In the genomic region with DNA sequence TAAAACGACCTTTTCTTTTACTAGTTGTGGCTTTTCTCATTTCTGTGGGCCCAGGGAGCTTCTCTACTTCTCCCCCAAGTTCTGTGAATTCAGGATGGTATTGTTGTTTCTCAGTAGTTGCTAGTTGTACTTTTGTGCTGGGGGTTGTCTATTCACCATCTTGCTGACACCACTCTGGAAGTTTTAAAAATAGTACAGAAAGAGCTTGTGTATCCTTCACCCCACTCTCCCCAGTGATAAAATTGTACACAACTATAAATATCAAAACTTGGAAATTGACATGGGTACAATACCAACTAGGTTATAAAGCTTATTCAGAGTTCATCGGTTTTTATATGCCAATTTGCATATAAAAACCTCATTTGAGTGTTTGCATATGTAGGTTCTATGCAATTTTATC, we compare ENCODE assay signal across 25 cellular contexts. TPM values are rescaled to one million over a fixed set of nuclear protein-coding genes. Genes with fewer than 3 reads are reported as not detected.
"Had no signal": no experiment of that assay in that cellular context is flagged by ENCODE, and none has a peak within 500 bp of the region (broad histone marks: within the 10 kb centered on the region; RNA-seq: fewer than 3 reads in every experiment).

No MANE protein-coding gene starts in this region.

- H3K4me1 ChIP-seq: colonic mucosa, esophagus squamous epithelium, left lung, lower lobe of right lung had no signal

- H3K79me2 ChIP-seq: hepatocyte had no signal

- H3K9me3 ChIP-seq: colonic mucosa, esophagus squamous epithelium, gastrocnemius medialis, left lung, lower lobe of right lung, mucosa of descending colon had no signal

- H3K36me3 Mint-ChIP-seq: mesothelial cell of epicardium had no signal

- H3K36me3 ChIP-seq: colonic mucosa, esophagus squamous epithelium, gastrocnemius medialis, left lung, lower lobe of right lung had no signal

- H3K9me3 Mint-ChIP-seq: dendritic cell treated with granulocyte-macrophage colony-stimulating factor and Interleukin-4, amounts not matched to agents 40 ng/mL and 50 ng/mL, for 4 days; effector memory CD8-positive, alpha-beta T cell; endodermal cell had no signal

- H3K27me3 ChIP-seq: colonic mucosa, esophagus squamous epithelium, gastrocnemius medialis, hepatocyte, left lung had no signal

- H3K4me1 Mint-ChIP-seq: immature natural killer cell, mesothelial cell of epicardium, naive B cell had no signal

- H3K27ac Mint-ChIP-seq: dendritic cell treated with granulocyte-macrophage colony-stimulating factor and Interleukin-4, amounts not matched to agents 40 ng/mL and 50 ng/mL, for 4 days; effector memory CD8-positive, alpha-beta T cell; endodermal cell; immature natural killer cell; mesothelial cell of epicardium; naive B cell had no signal

- H3K4me3 ChIP-seq: colonic mucosa, esophagus squamous epithelium, gastrocnemius medialis, hepatocyte, left lung, lower lobe of right lung, mucosa of descending colon had no signal

- H3K4me3 Mint-ChIP-seq: dendritic cell treated with granulocyte-macrophage colony-stimulating factor and Interleukin-4, amounts not matched to agents 40 ng/mL and 50 ng/mL, for 4 days; effector memory CD8-positive, alpha-beta T cell; endodermal cell; immature natural killer cell; mesothelial cell of epicardium; naive B cell had no signal

- ATAC-seq: effector memory CD8-positive, alpha-beta T cell; esophagus mucosa; gastrocnemius medialis; left lung; lower lobe of right lung; mucosa of descending colon had no signal

- H2AFZ ChIP-seq: hepatocyte had no signal

- H3K27ac ChIP-seq: colonic mucosa, epithelial cell of prostate, esophagus squamous epithelium, gastrocnemius medialis, hepatocyte, left lung, lower lobe of right lung had no signal

- DNase-seq: colonic mucosa; cortex of kidney; effector CD8-positive, alpha-beta T cell; effector memory CD8-positive, alpha-beta T cell; endodermal cell; erythroblast; esophagus squamous epithelium; foreskin fibroblast; foreskin melanocyte; gastrocnemius medialis; glutamatergic neuron; head of caudate nucleus; hypothalamus; immature natural killer cell; left cardiac atrium; left lung; lower lobe of right lung; mesenchymal stem cell; mucosa of descending colon; naive B cell had no signal

- H3K4me2 ChIP-seq: hepatocyte had no signal

RNA-seq across cellular contexts. Expression of a gene that starts 45.3 kb away (rescaled TPM):
- polyA plus RNA-seq: immature natural killer cell had no signal
